ENCODE assay signal across 14 cellular contexts in the genomic region with DNA sequence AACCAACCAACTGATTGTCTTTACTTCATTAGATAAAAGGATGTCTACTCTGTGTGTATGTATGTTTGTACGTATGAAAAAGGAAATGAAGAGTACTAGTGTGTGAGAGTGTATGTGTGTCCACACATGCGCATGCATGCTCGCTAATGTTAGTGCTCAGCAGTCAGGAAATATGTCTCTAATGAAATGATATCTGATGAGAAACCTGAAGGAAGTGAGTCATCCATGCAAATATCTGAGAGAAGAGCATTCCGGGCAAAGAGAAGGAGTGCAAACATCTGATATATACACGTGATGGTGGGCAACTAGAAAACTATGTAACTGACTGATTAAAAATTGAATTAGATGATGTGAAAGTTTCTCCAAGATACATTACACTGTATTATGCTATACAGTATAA. TPM values are rescaled to one million over a fixed set of nuclear protein-coding genes. Genes with fewer than 3 reads are reported as not detected.
DNase-seq lines count a peak whose midpoint lies in the region; ATAC-seq and TF ChIP-seq lines count a peak whose summit lies in the region.
"Had no signal": no experiment of that assay in that cellular context is flagged by ENCODE, and none has a peak within 500 bp of the region (broad histone marks: within the 10 kb centered on the region; RNA-seq: fewer than 3 reads in every experiment).

No MANE protein-coding gene starts in this region.

- TF ChIP-seq CTCF in transverse colon (IDR thresholded peaks at IDR 0.05), result no peak

- CTCF ChIA-PET in activated CD4-positive, alpha-beta memory T cell treated with anti-CD3 and anti-CD28 coated beads for 36 hours (lab: Charles Lee), result no interaction called here
- CTCF ChIA-PET in activated CD4-positive, alpha-beta memory T cell treated with anti-CD3 and anti-CD28 coated beads, Interleukin-2, amount 10 ng/mL, durations not matched to agents 7 days and 5 days (lab: Charles Lee), result no interaction called here

- no peaks in the 10 kb centered on the region for H3K9me3 ChIP-seq in transverse colon
- H3K9me3 ChIP-seq: gastroesophageal sphincter had no signal

- H3K27me3 ChIP-seq in transverse colon, result no peaks in the 10 kb centered on the region
- H3K27me3 ChIP-seq: gastroesophageal sphincter had no signal

- H3K4me3 ChIP-seq in skeletal muscle cell (ENCODE audit: low read depth, low read length) (no peak overlapping the region), transverse colon (no peak overlapping the region)
- H3K4me3 ChIP-seq: gastroesophageal sphincter had no signal

- peak; percentile 10 for DNase-seq in activated CD4-positive, alpha-beta memory T cell treated with anti-CD3 and anti-CD28 coated beads for 36 hours
- DNase-seq in activated CD4-positive, alpha-beta memory T cell treated with anti-CD3 and anti-CD28 coated beads, Interleukin-2, amount 10 ng/mL, durations not matched to agents 7 days and 5 days, result no peak
- DNase-seq in RKO (ENCODE audit: low spot score), result peak; percentile 71
- peak; percentile 19 for DNase-seq in dedifferentiated amniotic fluid mesenchymal stem cell (ENCODE audit: extremely low spot score)
- DNase-seq in skeletal muscle cell (ENCODE audit: low read depth), result peak; percentile 47
- no peak for DNase-seq in GDM1 (lab: John Stamatoyannopoulos, UW)
- DNase-seq in transverse colon, result no peak
- DNase-seq: activated CD8-positive, alpha-beta memory T cell treated with anti-CD3 and anti-CD28 coated beads for 24 hours; midbrain; NCI-H1105 had no signal

- 61 to 70% methylated on average over 5 of the region's 5 CpGs for WGBS in transverse colon (ENCODE audit: low coverage in 1 of 2), 2 donors

- H3K4me1 ChIP-seq in transverse colon, result no peaks in the 10 kb centered on the region
- H3K4me1 ChIP-seq: gastroesophageal sphincter had no signal

- peaks cover 3% of the 10 kb centered on the region for H3K9me3 Mint-ChIP-seq in activated CD4-positive, alpha-beta memory T cell treated with anti-CD3 and anti-CD28 coated beads for 36 hours
- H3K9me3 Mint-ChIP-seq in activated CD4-positive, alpha-beta memory T cell treated with anti-CD3 and anti-CD28 coated beads, Interleukin-2, amount 10 ng/mL, durations not matched to agents 7 days and 5 days, result peaks cover 9% of the 10 kb centered on the region

- H3K4me1 Mint-ChIP-seq in activated CD4-positive, alpha-beta memory T cell treated with anti-CD3 and anti-CD28 coated beads for 36 hours (ENCODE audit: low read depth), result peaks cover 16% of the 10 kb centered on the region
- peaks cover 12% of the 10 kb centered on the region for H3K4me1 Mint-ChIP-seq in activated CD4-positive, alpha-beta memory T cell treated with anti-CD3 and anti-CD28 coated beads, Interleukin-2, amount 10 ng/mL, durations not matched to agents 7 days and 5 days
- H3K4me1 Mint-ChIP-seq: brain had no signal

- no peak for TF ChIP-seq POLR2A in transverse colon (IDR thresholded peaks at IDR 0.05)

- no peaks in the 10 kb centered on the region for H3K36me3 ChIP-seq in transverse colon
- H3K36me3 ChIP-seq: gastroesophageal sphincter had no signal

- in situ Hi-C loops in transverse colon (cut with MboI; ENCODE audit: low pct_ligation_motif_present in 1 of 4, low pct_unique_long_range_greater_than_20kb in 1 of 4, low sequenced_read_pairs in 3 of 4), result no loop called here

- H3K27me3 Mint-ChIP-seq in activated CD4-positive, alpha-beta memory T cell treated with anti-CD3 and anti-CD28 coated beads for 36 hours, result no peaks in the 10 kb centered on the region
- H3K27me3 Mint-ChIP-seq in activated CD4-positive, alpha-beta memory T cell treated with anti-CD3 and anti-CD28 coated beads, Interleukin-2, amount 10 ng/mL, durations not matched to agents 7 days and 5 days, result peaks cover 6% of the 10 kb centered on the region
- H3K27me3 Mint-ChIP-seq: B cell had no signal

- H3K36me3 Mint-ChIP-seq in activated CD4-positive, alpha-beta memory T cell treated with anti-CD3 and anti-CD28 coated beads for 36 hours, result no peaks in the 10 kb centered on the region
- H3K36me3 Mint-ChIP-seq in activated CD4-positive, alpha-beta memory T cell treated with anti-CD3 and anti-CD28 coated beads, Interleukin-2, amount 10 ng/mL, durations not matched to agents 7 days and 5 days (ENCODE audit: low read depth), result peaks cover 3% of the 10 kb centered on the region
- H3K36me3 Mint-ChIP-seq: brain had no signal

- H3K27ac ChIP-seq in transverse colon, result no peak overlapping the region
- H3K27ac ChIP-seq: gastroesophageal sphincter had no signal

- H3K4me3 Mint-ChIP-seq in activated CD4-positive, alpha-beta memory T cell treated with anti-CD3 and anti-CD28 coated beads for 36 hours, result no peak overlapping the region
- H3K4me3 Mint-ChIP-seq in activated CD4-positive, alpha-beta memory T cell treated with anti-CD3 and anti-CD28 coated beads, Interleukin-2, amount 10 ng/mL, durations not matched to agents 7 days and 5 days, result no peak overlapping the region
- H3K4me3 Mint-ChIP-seq: B cell, brain had no signal

- POLR2A ChIA-PET in activated CD4-positive, alpha-beta memory T cell treated with anti-CD3 and anti-CD28 coated beads for 36 hours (lab: Charles Lee), result no interaction called here
- POLR2A ChIA-PET in activated CD4-positive, alpha-beta memory T cell treated with anti-CD3 and anti-CD28 coated beads, Interleukin-2, amount 10 ng/mL, durations not matched to agents 7 days and 5 days (lab: Charles Lee), result no interaction called here

- ATAC-seq in GM19397 (IDR thresholded peaks at IDR 0.05; ENCODE audit: unreplicated experiment), result no peak
- ATAC-seq: gastroesophageal sphincter had no signal

- intact Hi-C loops in activated CD4-positive, alpha-beta memory T cell treated with anti-CD3 and anti-CD28 coated beads for 36 hours (cut with micrococcal nuclease), result no loop called here
- intact Hi-C loops in transverse colon (cut with DNase I; ENCODE audit: low total_unique reads), result no loop called here

- TF ChIP-seq EP300 in transverse colon (IDR thresholded peaks at IDR 0.05; ENCODE audit: low read depth), result no peak

- H3K27ac Mint-ChIP-seq in activated CD4-positive, alpha-beta memory T cell treated with anti-CD3 and anti-CD28 coated beads for 36 hours, result no peak overlapping the region
- H3K27ac Mint-ChIP-seq in activated CD4-positive, alpha-beta memory T cell treated with anti-CD3 and anti-CD28 coated beads, Interleukin-2, amount 10 ng/mL, durations not matched to agents 7 days and 5 days, result no peak overlapping the region
- H3K27ac Mint-ChIP-seq: B cell, brain had no signal

RNA-seq across cellular contexts. Expression of gene UGCG, which starts 29.6 kb away (rescaled TPM):
- 10 to 100 TPM; 12.4 to 13.5 TPM for total RNA-seq in activated CD4-positive, alpha-beta memory T cell treated with anti-CD3 and anti-CD28 coated beads for 36 hours
- 10 to 100 TPM; 20.9 to 21.4 TPM for total RNA-seq in activated CD4-positive, alpha-beta memory T cell treated with anti-CD3 and anti-CD28 coated beads, Interleukin-2, amount 10 ng/mL, durations not matched to agents 7 days and 5 days
- total RNA-seq in transverse colon, result 10 to 100 TPM in 3 of 4 donors, 1 to 10 TPM in 1; 3.8 to 62.6 (median 29.9) TPM

Comparison
In these comparisons a context has a peak if more than half of its experiments do, and no peak if none do; other contexts are left out.
1. DNase-seq: peak in activated CD4-positive, alpha-beta memory T cell treated with anti-CD3 and anti-CD28 coated beads for 36 hours (single experiment), RKO (single experiment), dedifferentiated amniotic fluid mesenchymal stem cell (single experiment) and skeletal muscle cell (single experiment); none in activated CD4-positive, alpha-beta memory T cell treated with anti-CD3 and anti-CD28 coated beads, Interleukin-2, amount 10 ng/mL, durations not matched to agents 7 days and 5 days (single experiment), GDM1 (single experiment) and transverse colon (single experiment).